Comparison of ENCODE assay signal across 8 cellular contexts in genomic region chr19:21767065-21767800, GRCh38. TPM values are rescaled to one million over a fixed set of nuclear protein-coding genes. Genes with fewer than 3 reads are reported as not detected.
DNase-seq lines count a peak whose midpoint lies in the region; ATAC-seq and TF ChIP-seq lines count a peak whose summit lies in the region.

Gene ZNF100 (minus strand): TSS chr19:21767579. CDS start chr19:21767429, 150 bp downstream.

- in situ Hi-C loops in GM13976 (cut with MboI; ENCODE audit: low sequenced_read_pairs, unreplicated experiment): no loop called here

- TF ChIP-seq CTCF in GM13976 (IDR thresholded peaks at IDR 0.05; ENCODE audit: borderline replicate concordance, control extremely low read depth, extremely low read depth, insufficient read depth, missing control alignments): peak; percentile 16
- TF ChIP-seq CTCF in progenitor cell of endocrine pancreas (IDR thresholded peaks at IDR 0.05; ENCODE audit: unreplicated experiment): no peak

- no peaks in the 10 kb centered on the region for H3K27me3 Mint-ChIP-seq in progenitor cell of endocrine pancreas

- H3K36me3 Mint-ChIP-seq in progenitor cell of endocrine pancreas (ENCODE audit: insufficient read depth): peaks cover 20% of the 10 kb centered on the region

- H3K9me3 Mint-ChIP-seq in progenitor cell of endocrine pancreas (ENCODE audit: low read depth): no peaks in the 10 kb centered on the region

- peak within 1 kb of the TSS; percentile 99 for H3K4me3 Mint-ChIP-seq in progenitor cell of endocrine pancreas (ENCODE audit: low read depth)

- peak within 1 kb of the TSS; percentile 100 for H3K27ac Mint-ChIP-seq in progenitor cell of endocrine pancreas

- intact Hi-C loops in T-helper 1 cell treated with Interleukin-12 subunit alpha and Interleukin-12 subunit beta and Interleukin-4 antibody, amounts not matched to agents 30 ng/mL and 1 ng/mL, for 36 hours (cut with micrococcal nuclease): loop anchor here (1.0 to 5.0 kb wide), 11 partner anchors 69 to 990 kb away; partner anchors contain the start of genes ZNF257, ZNF429, ZNF43 and ZNF430
- intact Hi-C loops in left ventricle myocardium superior (cut with micrococcal nuclease): loop anchor here (5.0 kb wide), 1 partner anchor 70 kb away; the partner anchor contains the start of gene ZNF43

- DNase-seq in GM13976 (ENCODE audit: low spot score) (peak; percentile 81), NCI-H146 (lab: John Stamatoyannopoulos, UW) (peak; percentile 97), amniotic stem cell (lab: John Stamatoyannopoulos, UW) (peak; percentile 89), left ventricle myocardium superior (peak; percentile 95), progenitor cell of endocrine pancreas (ENCODE audit: low spot score, unreplicated experiment) (peak; percentile 68), ureter (ENCODE audit: low spot score) (peak; percentile 94)

- peaks cover 14% of the 10 kb centered on the region for H3K4me1 Mint-ChIP-seq in progenitor cell of endocrine pancreas (ENCODE audit: low read depth)

- peak; percentile 95 for ATAC-seq in HG02852 (IDR thresholded peaks at IDR 0.05; ENCODE audit: unreplicated experiment)
- ATAC-seq in left ventricle myocardium superior: peak; percentile 99

RNA-seq across cellular contexts. Expression of gene ZNF100, which starts in this region (rescaled TPM):
- total RNA-seq in T-helper 1 cell treated with Interleukin-12 subunit alpha and Interleukin-12 subunit beta and Interleukin-4 antibody, amounts not matched to agents 30 ng/mL and 1 ng/mL, for 36 hours: 16.4 and 20.0 TPM in 2 replicates
- 6.3 TPM for total RNA-seq in left ventricle myocardium superior
- total RNA-seq in progenitor cell of endocrine pancreas: 33.3 and 34.7 TPM in 2 replicates
- 21.0 TPM for total RNA-seq in ureter

Comparison
In these comparisons a context has a peak if more than half of its experiments do, and no peak if none do; other contexts are left out.
1. Peak in every context shown above with its lines: DNase-seq and ATAC-seq.